1 cellular context compared by ENCODE assay signal in the genomic region with DNA sequence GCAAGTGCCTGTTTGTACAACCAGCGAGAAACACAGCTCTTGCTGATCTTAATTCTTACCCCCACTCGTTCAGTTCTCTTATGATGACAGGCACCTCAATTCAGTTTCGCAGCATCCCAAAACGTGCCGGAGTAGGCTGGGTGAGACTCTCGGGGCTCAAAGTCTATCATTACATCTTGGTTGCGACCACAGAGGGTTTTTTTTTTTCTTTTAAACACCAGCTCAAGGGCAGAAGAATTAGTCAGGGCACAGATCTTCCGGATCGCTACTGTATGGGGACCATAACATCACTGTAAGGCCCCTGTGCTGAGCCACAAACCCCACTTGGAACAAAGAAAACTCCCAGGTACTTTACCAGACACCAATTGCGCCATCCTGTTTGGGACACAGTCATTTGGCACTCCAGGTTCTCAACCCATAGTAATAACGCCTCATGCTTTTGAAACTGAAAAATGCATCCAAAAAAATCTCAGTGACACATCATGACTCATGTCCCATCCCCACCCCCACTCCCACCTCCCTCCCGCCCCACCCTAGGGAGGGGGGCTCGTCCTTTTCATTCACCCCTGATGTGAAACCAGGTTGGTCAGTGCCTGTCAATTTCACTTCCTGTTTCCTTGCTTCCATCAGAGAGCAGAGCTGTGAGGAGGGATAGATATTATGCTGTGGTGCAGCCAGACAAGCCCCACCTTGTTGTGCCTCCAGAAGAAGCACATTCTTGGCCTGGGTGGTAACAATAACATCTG.
A peak's percentile ranks its signal among the peaks of the same experiment; 100 is the strongest.
TF ChIP-seq lines count a peak whose summit lies in the region.

No MANE protein-coding gene starts in this region.

TF ChIP-seq in K562, 482 proteins besides CTCF, POLR2A, EP300 and RAD21 (continued from another document):
- TF ChIP-seq, protein P1, sequence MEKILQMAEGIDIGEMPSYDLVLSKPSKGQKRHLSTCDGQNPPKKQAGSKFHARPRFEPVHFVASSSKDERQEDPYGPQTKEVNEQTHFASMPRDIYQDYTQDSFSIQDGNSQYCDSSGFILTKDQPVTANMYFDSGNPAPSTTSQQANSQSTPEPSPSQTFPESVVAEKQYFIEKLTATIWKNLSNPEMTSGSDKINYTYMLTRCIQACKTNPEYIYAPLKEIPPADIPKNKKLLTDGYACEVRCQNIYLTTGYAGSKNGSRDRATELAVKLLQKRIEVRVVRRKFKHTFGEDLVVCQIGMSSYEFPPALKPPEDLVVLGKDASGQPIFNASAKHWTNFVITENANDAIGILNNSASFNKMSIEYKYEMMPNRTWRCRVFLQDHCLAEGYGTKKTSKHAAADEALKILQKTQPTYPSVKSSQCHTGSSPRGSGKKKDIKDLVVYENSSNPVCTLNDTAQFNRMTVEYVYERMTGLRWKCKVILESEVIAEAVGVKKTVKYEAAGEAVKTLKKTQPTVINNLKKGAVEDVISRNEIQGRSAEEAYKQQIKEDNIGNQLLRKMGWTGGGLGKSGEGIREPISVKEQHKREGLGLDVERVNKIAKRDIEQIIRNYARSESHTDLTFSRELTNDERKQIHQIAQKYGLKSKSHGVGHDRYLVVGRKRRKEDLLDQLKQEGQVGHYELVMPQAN (IDR thresholded peaks at IDR 0.05; ENCODE audit: borderline replicate concordance) = no peak
- no peak for TF ChIP-seq RBM17 (IDR thresholded peaks at IDR 0.05; ENCODE audit: borderline replicate concordance, low read depth, low read length)
- no peak for TF ChIP-seq ILF3 (IDR thresholded peaks at IDR 0.05; ENCODE audit: borderline replicate concordance)
- no peak for TF ChIP-seq POLR2H (tag; IDR thresholded peaks at IDR 0.05; ENCODE audit: low read depth)
- TF ChIP-seq FOSL1 (tag; conservative IDR thresholded peaks at IDR 0.05) = peak; percentile 78
- TF ChIP-seq ZNF121 (CRISPR knock-in tag; conservative IDR thresholded peaks at IDR 0.05) = no peak
- TF ChIP-seq, protein P2, sequence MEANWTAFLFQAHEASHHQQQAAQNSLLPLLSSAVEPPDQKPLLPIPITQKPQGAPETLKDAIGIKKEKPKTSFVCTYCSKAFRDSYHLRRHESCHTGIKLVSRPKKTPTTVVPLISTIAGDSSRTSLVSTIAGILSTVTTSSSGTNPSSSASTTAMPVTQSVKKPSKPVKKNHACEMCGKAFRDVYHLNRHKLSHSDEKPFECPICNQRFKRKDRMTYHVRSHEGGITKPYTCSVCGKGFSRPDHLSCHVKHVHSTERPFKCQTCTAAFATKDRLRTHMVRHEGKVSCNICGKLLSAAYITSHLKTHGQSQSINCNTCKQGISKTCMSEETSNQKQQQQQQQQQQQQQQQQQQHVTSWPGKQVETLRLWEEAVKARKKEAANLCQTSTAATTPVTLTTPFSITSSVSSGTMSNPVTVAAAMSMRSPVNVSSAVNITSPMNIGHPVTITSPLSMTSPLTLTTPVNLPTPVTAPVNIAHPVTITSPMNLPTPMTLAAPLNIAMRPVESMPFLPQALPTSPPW (CRISPR knock-in tag; IDR thresholded peaks at IDR 0.05) = peak; percentile 69
- TF ChIP-seq SPI1 (IDR thresholded peaks at IDR 0.05; ENCODE audit: borderline replicate concordance, low read depth, low read length) = peak; percentile 85
- TF ChIP-seq JUND (IDR thresholded peaks at IDR 0.05; ENCODE audit: borderline replicate concordance, low read depth, low read length) = 0 out of 2 replicates have a peak, but pooled peaks have one; percentile 19
- no peak for TF ChIP-seq JUND (tag; IDR thresholded peaks at IDR 0.05; ENCODE audit: borderline replicate concordance, low read depth, low read length)
- no peak for TF ChIP-seq CEBPG (CRISPR knock-in tag; IDR thresholded peaks at IDR 0.05)
- TF ChIP-seq CEBPG (tag; conservative IDR thresholded peaks at IDR 0.05 in 1 of 2, IDR thresholded peaks at IDR 0.05 in 1 of 2) = peak in 1 of 2 experiments; percentile 64; a peak in 2 of 4 replicates
- no peak for TF ChIP-seq SIX5 (IDR thresholded peaks at IDR 0.05; ENCODE audit: borderline replicate concordance in 1 of 2, insufficient read depth in 1 of 2, low read depth in 1 of 2, low read length in 2 of 2)
- TF ChIP-seq, protein P3, sequence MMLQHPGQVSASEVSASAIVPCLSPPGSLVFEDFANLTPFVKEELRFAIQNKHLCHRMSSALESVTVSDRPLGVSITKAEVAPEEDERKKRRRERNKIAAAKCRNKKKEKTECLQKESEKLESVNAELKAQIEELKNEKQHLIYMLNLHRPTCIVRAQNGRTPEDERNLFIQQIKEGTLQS (IDR thresholded peaks at IDR 0.05) = peak; percentile 23
- TF ChIP-seq, protein P3 (CRISPR knock-in tag; conservative IDR thresholded peaks at IDR 0.05) = no peak
